Comparison of ENCODE assay signal across 8 cellular contexts in the genomic region with DNA sequence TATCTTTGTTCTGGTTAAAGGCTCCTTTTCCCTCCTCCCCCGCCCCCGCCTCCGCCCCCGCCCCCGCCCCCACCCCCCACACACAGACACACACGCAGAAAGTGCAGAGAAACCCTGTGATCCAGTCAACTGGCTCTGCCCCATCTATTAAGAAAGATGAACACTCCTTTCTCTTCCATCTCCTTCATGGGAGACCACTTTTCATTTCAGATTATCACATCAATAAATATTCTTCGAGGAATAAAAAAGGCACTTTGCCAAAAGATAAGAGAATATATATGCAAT.
DNase-seq lines count a peak whose midpoint lies in the region; ATAC-seq and TF ChIP-seq lines count a peak whose summit lies in the region.

No MANE protein-coding gene starts in this region.

- DNase-seq in CD4-positive, alpha-beta memory T cell = no peak
- no peak for DNase-seq in esophagus muscularis mucosa (ENCODE audit: extremely low spot score)
- no peak for DNase-seq in NCI-H510A (lab: John Stamatoyannopoulos, UW)
- DNase-seq in NCI-H1092 treated with DMSO at 0.1 percent for 48 hours (lab: John Stamatoyannopoulos, UW) = no peak
- no peak for DNase-seq in SHP77 (lab: John Stamatoyannopoulos, UW)

- H3K9me3 ChIP-seq in CD4-positive, alpha-beta memory T cell (ENCODE audit: control insufficient read depth in 1 of 2, low read length in 2 of 2) = no peaks in the 10 kb centered on the region
- H3K9me3 ChIP-seq in OCI-LY3 (ENCODE audit: insufficient read depth, low read length) = no peaks in the 10 kb centered on the region
- H3K9me3 ChIP-seq in esophagus muscularis mucosa = no peaks in the 10 kb centered on the region

- intact Hi-C loops in CD4-positive, alpha-beta memory T cell (cut with micrococcal nuclease) = loop anchor here (1.0 to 2.0 kb wide), 2 partner anchors 129 to 539 kb away; no protein-coding TSS in a partner anchor
- intact Hi-C loops in esophagus muscularis mucosa (cut with DNase I) = loop anchor here (5.0 kb wide), 2 partner anchors 126 to 536 kb away; partner anchors contain the start of gene TMEM161B

- peaks cover 0 to 6% of the 10 kb centered on the region in 2 donors for H3K36me3 Mint-ChIP-seq in CD4-positive, alpha-beta memory T cell

- 1% methylated on average over 7 of the region's 7 CpGs for WGBS in esophagus muscularis mucosa

- peaks cover 45% of the 10 kb centered on the region for H3K27me3 ChIP-seq in CD4-positive, alpha-beta memory T cell (ENCODE audit: insufficient read depth, low read length)
- peaks cover 5% of the 10 kb centered on the region for H3K27me3 ChIP-seq in OCI-LY3 (ENCODE audit: low read depth, low read length)
- H3K27me3 ChIP-seq in esophagus muscularis mucosa = peaks cover 0 to 82% (median 13%) of the 10 kb centered on the region in 4 donors
- peaks cover 7% of the 10 kb centered on the region for H3K27me3 ChIP-seq in rectal smooth muscle tissue (ENCODE audit: control insufficient read depth, insufficient read depth, low read length)

- H3K27ac Mint-ChIP-seq in CD4-positive, alpha-beta memory T cell = no peak overlapping the region

- H3K27me3 Mint-ChIP-seq in CD4-positive, alpha-beta memory T cell = peaks cover 25 to 26% of the 10 kb centered on the region in 2 donors

- ATAC-seq in HG02870 (IDR thresholded peaks at IDR 0.05; ENCODE audit: unreplicated experiment) = no peak

- no peak for TF ChIP-seq EP300 in esophagus muscularis mucosa (IDR thresholded peaks at IDR 0.05)

- no peaks in the 10 kb centered on the region for H3K79me2 ChIP-seq in OCI-LY3 (ENCODE audit: low read length)

- H3K4me3 Mint-ChIP-seq in CD4-positive, alpha-beta memory T cell = no peak overlapping the region

- peaks cover 12 to 24% (median 16%) of the 10 kb centered on the region in 4 donors for H3K4me1 Mint-ChIP-seq in CD4-positive, alpha-beta memory T cell

- H2AFZ ChIP-seq in OCI-LY3 (ENCODE audit: low read depth, low read length) = peak overlapping the region; percentile 92

- POLR2A ChIA-PET in CD4-positive, alpha-beta memory T cell (lab: Charles Lee; ENCODE audit: partially characterized antibody) = no interaction called here

- H3K27ac ChIP-seq in CD4-positive, alpha-beta memory T cell (ENCODE audit: low read depth, low read length) = no peak overlapping the region
- no peak overlapping the region for H3K27ac ChIP-seq in OCI-LY3 (ENCODE audit: low read length)
- no peak overlapping the region for H3K27ac ChIP-seq in esophagus muscularis mucosa (replicated peaks in 1 of 4)
- H3K27ac ChIP-seq in rectal smooth muscle tissue (ENCODE audit: low read depth, low read length) = no peak overlapping the region

- peaks cover 39% of the 10 kb centered on the region for H3K4me1 ChIP-seq in CD4-positive, alpha-beta memory T cell (ENCODE audit: insufficient read depth, low read length)
- no peaks in the 10 kb centered on the region for H3K4me1 ChIP-seq in OCI-LY3 (ENCODE audit: low read length)
- H3K4me1 ChIP-seq in esophagus muscularis mucosa = peaks cover 31 to 60% (median 55%) of the 10 kb centered on the region in 4 donors
- no peaks in the 10 kb centered on the region for H3K4me1 ChIP-seq in rectal smooth muscle tissue (ENCODE audit: control insufficient read depth, insufficient read depth, low read length)

- H3K36me3 ChIP-seq in CD4-positive, alpha-beta memory T cell (ENCODE audit: insufficient read depth, low read length) = no peaks in the 10 kb centered on the region
- no peaks in the 10 kb centered on the region for H3K36me3 ChIP-seq in OCI-LY3 (replicated peaks; ENCODE audit: low read depth, low read length)
- H3K36me3 ChIP-seq in esophagus muscularis mucosa = no peaks in the 10 kb centered on the region
- H3K36me3 ChIP-seq in rectal smooth muscle tissue (ENCODE audit: control insufficient read depth, insufficient read depth, low read length) = no peaks in the 10 kb centered on the region

- peak overlapping the region; percentile 99 for H3K4me2 ChIP-seq in OCI-LY3 (ENCODE audit: low read length)

- H3K9me3 Mint-ChIP-seq in CD4-positive, alpha-beta memory T cell = peaks cover 0 to 22% (median 8%) of the 10 kb centered on the region in 8 donors

- TF ChIP-seq POLR2A in esophagus muscularis mucosa (IDR thresholded peaks at IDR 0.05; ENCODE audit: low read depth) = no peak

- peak overlapping the region; percentile 51; the same call in 1 of the 2 replicates for H3K9ac ChIP-seq in OCI-LY3 (ENCODE audit: low read length)
- H3K9ac ChIP-seq in rectal smooth muscle tissue (ENCODE audit: low read length) = no peak overlapping the region

- no peaks in the 10 kb centered on the region for H4K20me1 ChIP-seq in OCI-LY3 (ENCODE audit: insufficient read depth, low read length)

- H3K4me3 ChIP-seq in CD4-positive, alpha-beta memory T cell (ENCODE audit: low read length in 2 of 2) = peak overlapping the region; percentile 25 to 53
- peak overlapping the region; percentile 88 for H3K4me3 ChIP-seq in OCI-LY3 (ENCODE audit: low read length)
- H3K4me3 ChIP-seq in esophagus muscularis mucosa = peak overlapping the region; percentile 50 to 66 (median 58)
- peak overlapping the region; percentile 16 for H3K4me3 ChIP-seq in rectal smooth muscle tissue (ENCODE audit: low read length)

- CTCF ChIA-PET in CD4-positive, alpha-beta memory T cell (lab: Charles Lee; ENCODE audit: partially characterized antibody) = no interaction called here

- TF ChIP-seq CTCF in OCI-LY3 (IDR thresholded peaks at IDR 0.05; ENCODE audit: low read depth, low read length) = no peak
- TF ChIP-seq CTCF in esophagus muscularis mucosa (IDR thresholded peaks at IDR 0.05) = no peak

Comparison
In these comparisons a context has a peak if more than half of its experiments do, and no peak if none do; other contexts are left out.
1. H3K4me3 ChIP-seq: peak in every context shown above with its lines; median percentile 88 in OCI-LY3; 58 in esophagus muscularis mucosa; 39 in CD4-positive, alpha-beta memory T cell; 16 in rectal smooth muscle tissue.